17 cellular contexts compared by ENCODE assay signal in the genomic region with DNA sequence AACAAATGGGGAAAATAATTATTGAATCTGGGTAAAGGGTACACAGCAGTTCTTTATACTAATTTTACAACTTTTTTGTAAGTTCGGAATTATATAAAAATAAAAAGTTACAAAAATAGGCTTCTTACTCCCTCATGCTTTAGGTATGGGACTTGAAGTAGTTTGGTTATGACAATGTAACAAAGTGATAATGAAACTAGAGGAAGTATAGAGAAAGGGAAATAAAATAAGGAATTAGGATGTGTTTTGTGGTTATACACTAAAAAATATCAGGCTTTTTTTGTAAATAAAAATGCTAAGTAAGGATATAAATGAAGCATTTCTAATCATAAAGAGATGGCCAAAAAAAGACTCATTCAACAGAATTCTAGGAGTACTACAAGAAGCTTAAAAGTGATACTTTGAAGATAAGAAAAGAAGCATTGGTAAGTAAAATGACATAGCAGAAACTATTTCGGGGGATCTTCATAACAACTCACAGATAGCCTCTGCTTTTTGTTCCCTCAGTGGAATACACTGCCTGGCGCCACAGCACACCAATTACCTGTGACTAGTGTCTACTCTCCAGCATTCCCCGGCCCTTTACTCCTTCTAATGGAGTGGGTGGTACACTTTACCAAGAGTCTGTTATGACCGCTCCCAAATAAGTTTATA.
A peak's percentile ranks its signal among the peaks of the same experiment; 100 is the strongest.
DNase-seq lines count a peak whose midpoint lies in the region; ATAC-seq and TF ChIP-seq lines count a peak whose summit lies in the region.
"Had no signal": no experiment of that assay in that cellular context is flagged by ENCODE, and none has a peak within 500 bp of the region (broad histone marks: within the 10 kb centered on the region; RNA-seq: fewer than 3 reads in every experiment).

No MANE protein-coding gene starts in this region.

- TF ChIP-seq POLR2A in erythroblast (IDR thresholded peaks at IDR 0.05; ENCODE audit: low read length) (no peak), upper lobe of left lung (IDR thresholded peaks at IDR 0.05) (no peak)

- peaks cover 11% of the 10 kb centered on the region for H3K36me3 ChIP-seq in OCI-LY3 (replicated peaks; ENCODE audit: low read depth, low read length)
- H3K36me3 ChIP-seq in upper lobe of left lung, result no peaks in the 10 kb centered on the region
- H3K36me3 ChIP-seq: Peyer's patch had no signal

- 0 out of 2 replicates have a peak overlapping the region, but pooled peaks have one; percentile 4 for H3K9ac ChIP-seq in OCI-LY3 (ENCODE audit: low read length)

- H3K9me3 ChIP-seq in OCI-LY3 (ENCODE audit: insufficient read depth, low read length) (peaks cover 4% of the 10 kb centered on the region; the same call in 1 of the 2 replicates), upper lobe of left lung (no peaks in the 10 kb centered on the region)
- H3K9me3 ChIP-seq: Peyer's patch had no signal

- H3K4me2 ChIP-seq in OCI-LY3 (ENCODE audit: low read length), result peak overlapping the region; percentile 81

- DNase-seq in NOMO-1 treated with DMSO at 0.1 percent for 48 hours (lab: John Stamatoyannopoulos, UW; ENCODE audit: unreplicated experiment) (peak; percentile 63), NOMO-1 treated with dmso at 0.1 percent for 144 hours (lab: John Stamatoyannopoulos, UW; ENCODE audit: unreplicated experiment) (no peak), erythroblast (lab: John Stamatoyannopoulos, UW) (peak; percentile 20 to 31), upper lobe of left lung (no peak), dedifferentiated amniotic fluid mesenchymal stem cell (ENCODE audit: extremely low spot score) (no peak)
- no peak for DNase-seq in NK-92 treated with Interleukin-12 subunit alpha and Interleukin-12 subunit beta, amount 100 ng/mL, for 24 hours (lab: John Stamatoyannopoulos, UW)
- DNase-seq: CD4-positive, CD25-positive, alpha-beta regulatory T cell; DMS53; HCEC 1CT; NCI-H146; NCI-H2107; NCI-H510A; Peyer's patch; Right ventricle myocardium superior; SW 1271 had no signal

- 85% methylated on average over 5 of the region's 5 CpGs for WGBS in upper lobe of left lung, 2 donors

- H3K4me1 ChIP-seq in OCI-LY3 (ENCODE audit: low read length) (peaks cover 16% of the 10 kb centered on the region), upper lobe of left lung (peaks cover 0 to 18% (median 9%) of the 10 kb centered on the region in 4 donors)
- H3K4me1 ChIP-seq: Peyer's patch had no signal

- ATAC-seq in upper lobe of left lung (ENCODE audit: low FRiP score in 2 of 2) (no peak), HG03432 (IDR thresholded peaks at IDR 0.05; ENCODE audit: unreplicated experiment) (no peak)

- H3K27me3 ChIP-seq in OCI-LY3 (ENCODE audit: low read depth, low read length), result peaks cover 6% of the 10 kb centered on the region; the same call in 1 of the 2 replicates
- H3K27me3 ChIP-seq in upper lobe of left lung, result no peaks in the 10 kb centered on the region
- H3K27me3 ChIP-seq: Peyer's patch had no signal

- no peak overlapping the region; the same call in 1 of the 2 replicates for H3K27ac ChIP-seq in OCI-LY3 (ENCODE audit: low read length)
- H3K27ac ChIP-seq in upper lobe of left lung, result no peak overlapping the region
- H3K27ac ChIP-seq: Peyer's patch had no signal

- H4K20me1 ChIP-seq in OCI-LY3 (ENCODE audit: insufficient read depth, low read length), result no peaks in the 10 kb centered on the region

- H3K4me3 ChIP-seq in OCI-LY3 (ENCODE audit: low read length) (peak overlapping the region; percentile 61), upper lobe of left lung (no peak overlapping the region)
- H3K4me3 ChIP-seq: Peyer's patch had no signal

- H2AFZ ChIP-seq in OCI-LY3 (ENCODE audit: low read depth, low read length), result no peak overlapping the region

- no peaks in the 10 kb centered on the region for H3K79me2 ChIP-seq in OCI-LY3 (ENCODE audit: low read length)

- TF ChIP-seq EP300 in upper lobe of left lung (IDR thresholded peaks at IDR 0.05), result no peak

- TF ChIP-seq CTCF in OCI-LY3 (IDR thresholded peaks at IDR 0.05; ENCODE audit: low read depth, low read length) (no peak), upper lobe of left lung (IDR thresholded peaks at IDR 0.05) (no peak)

Comparison
In these comparisons a context has a peak if more than half of its experiments do, and no peak if none do; other contexts are left out.
1. DNase-seq: peak in NOMO-1 treated with DMSO at 0.1 percent for 48 hours (single experiment) and erythroblast (2 of 2); none in NOMO-1 treated with dmso at 0.1 percent for 144 hours (single experiment), upper lobe of left lung (0 of 2), dedifferentiated amniotic fluid mesenchymal stem cell (single experiment) and NK-92 treated with Interleukin-12 subunit alpha and Interleukin-12 subunit beta, amount 100 ng/mL, for 24 hours (single experiment).